1 cellular context compared by ENCODE assay signal in the genomic region with DNA sequence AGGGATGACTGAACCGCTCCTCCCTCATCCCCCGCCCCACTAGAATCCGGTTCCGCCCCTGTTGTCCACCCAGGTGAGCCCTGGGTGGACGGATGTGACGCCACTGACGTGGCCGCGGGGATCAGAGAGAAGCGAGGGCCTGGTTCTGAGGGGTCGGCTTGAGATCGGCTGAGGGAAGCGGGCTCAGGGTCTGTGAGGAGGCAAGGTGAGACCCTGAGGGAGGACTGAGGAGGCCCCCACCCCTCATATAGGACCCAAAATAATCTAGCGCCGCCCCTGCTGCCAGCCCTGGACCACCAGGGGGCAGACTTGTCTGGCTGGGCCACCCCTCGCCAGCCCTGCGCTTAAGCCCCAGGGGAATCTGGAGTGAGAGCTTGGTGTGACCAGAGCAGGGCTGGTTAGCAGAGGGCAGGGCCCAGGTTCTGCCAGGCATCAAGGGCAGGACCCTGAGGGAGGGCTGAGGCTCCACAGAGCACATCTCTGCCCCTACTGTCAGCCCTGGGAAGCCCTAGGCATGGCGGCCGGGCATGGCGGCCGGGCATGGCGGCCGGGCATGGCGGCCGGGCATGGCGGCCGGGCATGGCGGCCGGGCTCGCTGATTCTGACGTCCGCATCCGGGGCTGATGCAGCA.
TF ChIP-seq lines count a peak whose summit lies in the region.

A gene with protein sequence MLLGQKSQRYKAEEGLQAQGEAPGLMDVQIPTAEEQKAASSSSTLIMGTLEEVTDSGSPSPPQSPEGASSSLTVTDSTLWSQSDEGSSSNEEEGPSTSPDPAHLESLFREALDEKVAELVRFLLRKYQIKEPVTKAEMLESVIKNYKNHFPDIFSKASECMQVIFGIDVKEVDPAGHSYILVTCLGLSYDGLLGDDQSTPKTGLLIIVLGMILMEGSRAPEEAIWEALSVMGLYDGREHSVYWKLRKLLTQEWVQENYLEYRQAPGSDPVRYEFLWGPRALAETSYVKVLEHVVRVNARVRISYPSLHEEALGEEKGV (plus strand): TSS at position 103 of the 631 bp plus-strand sequence. CDS start 3,090 bp downstream, outside the sequence.

TF ChIP-seq in HCT116, 20 proteins besides CTCF, POLR2A, EP300 and RAD21 (continued from another document):
- TF ChIP-seq CBX3 (IDR thresholded peaks at IDR 0.05; ENCODE audit: low read depth): no peak
TF ChIP-seq in HCT116: peak in this region for 0.
